ENCODE assay signal across 8 cellular contexts in genomic region chr9:35829084-35829763, GRCh38. TPM values are rescaled to one million over a fixed set of nuclear protein-coding genes. Genes with fewer than 3 reads are reported as not detected.
DNase-seq lines count a peak whose midpoint lies in the region; ATAC-seq and TF ChIP-seq lines count a peak whose summit lies in the region.

Gene TMEM8B, plus strand, starts transcription at chr9:35829228. Its CDS starts 220 bp downstream, at chr9:35829448.

- no peak for TF ChIP-seq CTCF in HFF-Myc (IDR thresholded peaks at IDR 0.05; ENCODE audit: low read depth, low read length, missing control alignments)
- no peak for TF ChIP-seq CTCF in NB4 (IDR thresholded peaks at IDR 0.05; ENCODE audit: low read depth, low read length)
- no peak for TF ChIP-seq CTCF in glutamatergic neuron (IDR thresholded peaks at IDR 0.05; ENCODE audit: partially characterized antibody, unreplicated experiment)
- no peak for TF ChIP-seq CTCF in omental fat pad (IDR thresholded peaks at IDR 0.05)

- peaks cover 11% of the 10 kb centered on the region for H3K9me3 Mint-ChIP-seq in glutamatergic neuron (ENCODE audit: unreplicated experiment)

- H3K4me3 ChIP-seq in HFF-Myc (replicated peaks; ENCODE audit: low read depth, low read length) (peak within 1 kb of the TSS; percentile 54), NB4 (ENCODE audit: low read depth, low read length) (peak within 1 kb of the TSS; percentile 53), SK-N-MC (peak within 1 kb of the TSS; percentile 84)

- ATAC-seq in omental fat pad (ENCODE audit: low FRiP score): peak; percentile 92

- no peaks in the 10 kb centered on the region for H3K36me3 ChIP-seq in SK-N-MC (ENCODE audit: insufficient read depth, low read length)

- no peaks in the 10 kb centered on the region for H3K9me3 ChIP-seq in SK-N-MC (ENCODE audit: low read depth, low read length)

- H3K27ac Mint-ChIP-seq in glutamatergic neuron (ENCODE audit: unreplicated experiment): peak within 1 kb of the TSS; percentile 91

- DNase-seq in ELF-1 (ENCODE audit: low read depth, low spot score) (peak; percentile 88), HFF-Myc (ENCODE audit: extremely low read depth, low read depth) (no peak), NB4 (ENCODE audit: low read depth) (peak; percentile 84), SK-N-MC (ENCODE audit: low read depth, low spot score) (no peak), glutamatergic neuron (peak; percentile 98), omental fat pad (ENCODE audit: low spot score) (peak; percentile 98)
- DNase-seq in activated naive CD4-positive, alpha-beta T cell treated with anti-CD3 and anti-CD28 coated beads, Interleukin-2, amount 50 U/mL, for 16 hours: peak; percentile 97

- H3K27me3 Mint-ChIP-seq in glutamatergic neuron (ENCODE audit: unreplicated experiment): peaks cover 7% of the 10 kb centered on the region

- peak within 1 kb of the TSS; percentile 79 for H3K9ac ChIP-seq in SK-N-MC (ENCODE audit: insufficient read length)

- peaks cover 38% of the 10 kb centered on the region for H3K4me1 Mint-ChIP-seq in glutamatergic neuron (ENCODE audit: low read depth, unreplicated experiment)

- no peaks in the 10 kb centered on the region for H3K36me3 Mint-ChIP-seq in glutamatergic neuron (ENCODE audit: unreplicated experiment)

- TF ChIP-seq POLR2A in NB4 (IDR thresholded peaks at IDR 0.05; ENCODE audit: extremely low read depth, insufficient read length): peak; percentile 24

- no peak within 1 kb of the TSS for H3K27ac ChIP-seq in SK-N-MC
- peak within 1 kb of the TSS; percentile 78 for H3K27ac ChIP-seq in temporal lobe (ENCODE audit: low read depth, low read length)

- peak within 1 kb of the TSS; percentile 97 for H3K4me3 Mint-ChIP-seq in glutamatergic neuron (ENCODE audit: unreplicated experiment)

RNA-seq across cellular contexts. Expression of gene TMEM8B, which starts in this region (rescaled TPM):
- total RNA-seq in glutamatergic neuron (ENCODE audit: unreplicated experiment) (44.4 TPM), omental fat pad (10 to 100 TPM in 1 of 4 donors, 1 to 10 TPM in 3; 2.7 to 13.2 (median 4.6) TPM), temporal lobe (8.4 TPM)

Comparison
In these comparisons a context has a peak if more than half of its experiments do, and no peak if none do; other contexts are left out.
1. DNase-seq: peak in ELF-1 (single experiment), NB4 (single experiment), activated naive CD4-positive, alpha-beta T cell treated with anti-CD3 and anti-CD28 coated beads, Interleukin-2, amount 50 U/mL, for 16 hours (single experiment), glutamatergic neuron (single experiment) and omental fat pad (single experiment); none in HFF-Myc (single experiment) and SK-N-MC (single experiment).
2. Peak in every context shown above with its lines, with median percentiles within 50 percentile points of each other: H3K4me3 ChIP-seq.